9 cellular contexts compared by ENCODE assay signal in the genomic region with DNA sequence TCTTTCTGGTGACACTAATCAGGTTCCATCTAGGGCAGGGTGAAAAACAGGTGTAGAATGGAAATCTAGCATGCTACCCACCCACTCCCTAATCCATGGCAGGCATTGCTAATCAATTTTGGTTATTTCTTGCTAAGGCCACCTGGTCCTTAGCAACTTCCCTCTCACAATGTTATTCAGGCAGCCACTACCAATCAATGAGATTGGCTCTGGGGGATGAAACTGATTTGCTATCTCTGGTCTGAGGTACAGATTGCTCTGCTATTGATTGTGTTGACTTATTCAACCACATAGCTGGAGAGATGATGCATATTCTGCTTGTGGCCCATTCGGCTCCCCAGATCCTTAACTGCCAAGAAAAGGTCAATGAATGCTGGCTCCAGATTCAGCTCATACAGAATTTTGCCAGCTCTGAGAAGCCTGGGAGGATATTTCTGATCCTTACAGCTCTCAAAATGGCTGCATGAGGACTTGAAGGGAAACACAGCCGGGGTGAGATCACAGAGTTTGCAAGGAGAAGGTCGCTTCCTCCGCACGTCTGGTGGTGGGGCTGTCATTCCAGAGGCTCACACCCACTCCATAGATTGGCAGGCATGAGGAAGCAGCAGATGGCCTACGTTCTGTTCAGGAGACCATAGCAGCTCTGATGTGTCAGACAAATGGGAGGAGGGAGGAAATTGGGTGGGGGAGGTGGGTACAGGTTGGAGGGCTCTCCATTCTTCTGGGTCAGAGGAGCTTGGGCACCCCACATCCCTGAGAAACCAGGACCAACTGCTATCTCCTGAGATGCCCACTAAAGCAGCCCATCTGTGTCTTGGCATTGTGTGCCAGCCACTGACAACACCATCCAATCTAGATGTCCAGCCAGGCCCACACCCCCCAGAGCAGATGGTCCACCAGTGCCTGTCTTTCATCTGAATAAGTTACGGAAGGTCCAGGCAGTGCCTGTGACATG. TPM values are rescaled to one million over a fixed set of nuclear protein-coding genes. Genes with fewer than 3 reads are reported as not detected.
A peak's percentile ranks its signal among the peaks of the same experiment; 100 is the strongest.
DNase-seq lines count a peak whose midpoint lies in the region; ATAC-seq and TF ChIP-seq lines count a peak whose summit lies in the region.
"Had no signal": no experiment of that assay in that cellular context is flagged by ENCODE, and none has a peak within 500 bp of the region (broad histone marks: within the 10 kb centered on the region; RNA-seq: fewer than 3 reads in every experiment).

No MANE protein-coding gene starts in this region.

- H3K9ac ChIP-seq in SK-N-SH: no peak overlapping the region

- H3K27ac ChIP-seq in CD4-positive, alpha-beta T cell (ENCODE audit: low read depth, low read length): peak overlapping the region; percentile 52
- H3K27ac ChIP-seq in SK-N-SH (ENCODE audit: low read depth in 2 of 2, low read length in 1 of 2): no peak overlapping the region

- peaks cover 12 to 13% of the 10 kb centered on the region in 2 experiments; a peak in 2 of 4 replicates for H3K4me1 ChIP-seq in SK-N-SH (ENCODE audit: control insufficient read depth in 1 of 2, insufficient read depth in 2 of 2, low read depth in 1 of 2, low read length in 1 of 2)

- TF ChIP-seq RAD21 in SK-N-SH (IDR thresholded peaks at IDR 0.05; ENCODE audit: low read length): no peak

- no peaks in the 10 kb centered on the region for H3K79me2 ChIP-seq in SK-N-SH (ENCODE audit: insufficient read depth)

- no peaks in the 10 kb centered on the region for H4K20me1 ChIP-seq in SK-N-SH (ENCODE audit: insufficient read depth)

- no peaks in the 10 kb centered on the region for H3K27me3 Mint-ChIP-seq in CD4-positive, alpha-beta T cell
- H3K27me3 Mint-ChIP-seq in activated naive CD8-positive, alpha-beta T cell treated with anti-CD3 and anti-CD28 coated beads, Interleukin-2, amount 10 ng/mL, durations not matched to agents 7 days and 5 days: no peaks in the 10 kb centered on the region
- H3K27me3 Mint-ChIP-seq in chondrocyte (ENCODE audit: low read depth): peaks cover 20% of the 10 kb centered on the region

- H2AFZ ChIP-seq in SK-N-SH (ENCODE audit: low read depth): no peak overlapping the region

- H3F3A ChIP-seq in SK-N-SH (replicated peaks; ENCODE audit: insufficient read depth): no peaks in the 10 kb centered on the region

- H3K36me3 ChIP-seq in SK-N-SH (replicated peaks in 1 of 2; ENCODE audit: control insufficient read depth in 1 of 2, insufficient read depth in 2 of 2, low read length in 1 of 2): no peaks in the 10 kb centered on the region

- ATAC-seq in CD4-positive, alpha-beta T cell (ENCODE audit: poor library complexity): no peak
- no peak for ATAC-seq in activated naive CD8-positive, alpha-beta T cell treated with anti-CD3 and anti-CD28 coated beads, Interleukin-2, amount 10 ng/mL, durations not matched to agents 7 days and 5 days (ENCODE audit: low read depth)
- ATAC-seq in GM18870 (IDR thresholded peaks at IDR 0.05; ENCODE audit: unreplicated experiment): no peak

- H3K4me3 Mint-ChIP-seq in CD4-positive, alpha-beta T cell: no peak overlapping the region
- H3K4me3 Mint-ChIP-seq in activated naive CD8-positive, alpha-beta T cell treated with anti-CD3 and anti-CD28 coated beads, Interleukin-2, amount 10 ng/mL, durations not matched to agents 7 days and 5 days: peak overlapping the region; percentile 51
- H3K4me3 Mint-ChIP-seq in chondrocyte (ENCODE audit: unreplicated experiment): no peak overlapping the region

- no peak for TF ChIP-seq CTCF in CD4-positive, alpha-beta T cell (IDR thresholded peaks at IDR 0.05)
- TF ChIP-seq CTCF in chondrocyte (IDR thresholded peaks at IDR 0.05) (no peak), SK-N-SH (IDR thresholded peaks at IDR 0.05) (no peak)

- CTCF ChIA-PET in CD4-positive, alpha-beta T cell (lab: Charles Lee): no interaction called here
- CTCF ChIA-PET in SK-N-SH (lab: Yijun Ruan, JAX): interaction anchor here (0.9 to 3.3 kb wide), 9 partner anchors 10 to 235 kb away, joined by 3 to 15 read pairs (median 4); no protein-coding TSS in a partner anchor

- H3K9me3 ChIP-seq in CD4-positive, alpha-beta T cell (ENCODE audit: control insufficient read depth, low read length): no peaks in the 10 kb centered on the region
- H3K9me3 ChIP-seq in SK-N-SH: no peaks in the 10 kb centered on the region

- no peaks in the 10 kb centered on the region for H3K9me2 ChIP-seq in SK-N-SH

- H3K4me3 ChIP-seq in SK-N-SH (ENCODE audit: low read depth in 2 of 2, low read length in 1 of 2): no peak overlapping the region

- H3K9me3 Mint-ChIP-seq in CD4-positive, alpha-beta T cell: no peaks in the 10 kb centered on the region
- H3K9me3 Mint-ChIP-seq in activated naive CD8-positive, alpha-beta T cell treated with anti-CD3 and anti-CD28 coated beads, Interleukin-2, amount 10 ng/mL, durations not matched to agents 7 days and 5 days: no peaks in the 10 kb centered on the region
- H3K9me3 Mint-ChIP-seq in chondrocyte (ENCODE audit: low read depth): no peaks in the 10 kb centered on the region

- intact Hi-C loops in CD4-positive, alpha-beta T cell (cut with DNase I, micrococcal nuclease): no loop called here

- no peak for DNase-seq in CD4-positive, alpha-beta T cell
- DNase-seq in NCI-H1694 (lab: John Stamatoyannopoulos, UW): peak; percentile 96
- DNase-seq in activated naive CD8-positive, alpha-beta T cell treated with anti-CD3 and anti-CD28 coated beads, Interleukin-2, amount 10 ng/mL, durations not matched to agents 7 days and 5 days: no peak
- peak; percentile 58 for DNase-seq in middle frontal gyrus (ENCODE audit: extremely low spot score, low spot score)
- no peak for DNase-seq in chondrocyte (ENCODE audit: low spot score)
- no peak for DNase-seq in SK-N-SH
- no peak for DNase-seq in COLO668 (lab: John Stamatoyannopoulos, UW; ENCODE audit: unreplicated experiment)

- H3K27ac Mint-ChIP-seq in CD4-positive, alpha-beta T cell: peak overlapping the region; percentile 92
- peak overlapping the region; percentile 94 for H3K27ac Mint-ChIP-seq in activated naive CD8-positive, alpha-beta T cell treated with anti-CD3 and anti-CD28 coated beads, Interleukin-2, amount 10 ng/mL, durations not matched to agents 7 days and 5 days
- H3K27ac Mint-ChIP-seq in chondrocyte (ENCODE audit: unreplicated experiment): no peak overlapping the region

- POLR2A ChIA-PET in CD4-positive, alpha-beta T cell (lab: Charles Lee): interaction anchor here (1.0 kb wide), 1 partner anchor 31 kb away, joined by 3 read pairs; no protein-coding TSS in a partner anchor
- POLR2A ChIA-PET in activated naive CD8-positive, alpha-beta T cell treated with anti-CD3 and anti-CD28 coated beads, Interleukin-2, amount 10 ng/mL, durations not matched to agents 7 days and 5 days (lab: Charles Lee): interaction anchor here (0.6 to 1.0 kb wide), 2 partner anchors 157 to 1134 kb away, joined by 3 to 4 read pairs; no protein-coding TSS in a partner anchor
- POLR2A ChIA-PET in SK-N-SH (lab: Yijun Ruan, JAX): no interaction called here

- H3K4me1 Mint-ChIP-seq in CD4-positive, alpha-beta T cell (ENCODE audit: low read depth): peaks cover 23% of the 10 kb centered on the region
- peaks cover 18% of the 10 kb centered on the region for H3K4me1 Mint-ChIP-seq in activated naive CD8-positive, alpha-beta T cell treated with anti-CD3 and anti-CD28 coated beads, Interleukin-2, amount 10 ng/mL, durations not matched to agents 7 days and 5 days
- peaks cover 8% of the 10 kb centered on the region for H3K4me1 Mint-ChIP-seq in chondrocyte (ENCODE audit: low read depth)

- no peak overlapping the region for H3K4me2 ChIP-seq in SK-N-SH

- no peak for TF ChIP-seq EP300 in SK-N-SH (IDR thresholded peaks at IDR 0.05; ENCODE audit: borderline replicate concordance in 1 of 2, low read depth in 1 of 2, low read length in 1 of 2)

- WGBS in SK-N-SH (ENCODE audit: low lambda C conversion rate): 44% methylated on average over 6 of the region's 7 CpGs

- no peaks in the 10 kb centered on the region for H3K27me3 ChIP-seq in CD4-positive, alpha-beta T cell (ENCODE audit: control insufficient read depth, insufficient read depth, low read length)
- no peaks in the 10 kb centered on the region; the same call in 1 of the 2 replicates for H3K27me3 ChIP-seq in SK-N-SH (ENCODE audit: insufficient read depth)

- no peaks in the 10 kb centered on the region for H3K36me3 Mint-ChIP-seq in CD4-positive, alpha-beta T cell (ENCODE audit: low read depth)
- no peaks in the 10 kb centered on the region for H3K36me3 Mint-ChIP-seq in activated naive CD8-positive, alpha-beta T cell treated with anti-CD3 and anti-CD28 coated beads, Interleukin-2, amount 10 ng/mL, durations not matched to agents 7 days and 5 days
- H3K36me3 Mint-ChIP-seq in chondrocyte (ENCODE audit: low read depth): no peaks in the 10 kb centered on the region

TF ChIP-seq in SK-N-SH, 30 proteins besides CTCF, POLR2A, EP300 and RAD21 (continues in another document):
- TF ChIP-seq MXI1 (IDR thresholded peaks at IDR 0.05; ENCODE audit: low read depth, low read length): no peak
- TF ChIP-seq CHD2 (IDR thresholded peaks at IDR 0.05; ENCODE audit: low read length, partially characterized antibody): no peak
- no peak for TF ChIP-seq NRF1 (IDR thresholded peaks at IDR 0.05; ENCODE audit: low read depth, low read length)
- no peak for TF ChIP-seq FOSL2 (IDR thresholded peaks at IDR 0.05; ENCODE audit: borderline replicate concordance, low read depth)

RNA-seq across cellular contexts. Expression of a gene that starts 22.3 kb away (rescaled TPM):
- under 1 TPM in 1 of 2 experiments, not detected in 1; 0.31 TPM for total RNA-seq in CD4-positive, alpha-beta T cell
- not detected for total RNA-seq in activated naive CD8-positive, alpha-beta T cell treated with anti-CD3 and anti-CD28 coated beads, Interleukin-2, amount 10 ng/mL, durations not matched to agents 7 days and 5 days
- 0.35 to 0.46 TPM in 2 of 3 replicates, not detected in the other for total RNA-seq in chondrocyte
- polyA plus RNA-seq in SK-N-SH (2012; rRNA removed): 0.12 and 0.37 TPM in 2 replicates
- polyA plus RNA-seq in SK-N-SH (2012; cell fraction: cytosol; rRNA removed): 0.19 and 0.43 TPM in 2 replicates
- polyA plus RNA-seq in SK-N-SH (2012; cell fraction: nucleus; rRNA removed): 0.34 and 0.36 TPM in 2 replicates
- total RNA-seq: renal cortical epithelial cell had no signal

RNA-seq across cellular contexts. Expression of a gene that starts 32.2 kb away (rescaled TPM):
- 100 to 1,000 TPM; 232 to 247 TPM for total RNA-seq in CD4-positive, alpha-beta T cell
- 10 to 100 TPM; 98.6 to 99.9 TPM for total RNA-seq in activated naive CD8-positive, alpha-beta T cell treated with anti-CD3 and anti-CD28 coated beads, Interleukin-2, amount 10 ng/mL, durations not matched to agents 7 days and 5 days
- 30.2 to 49.2 TPM (median 33.6 TPM) in 3 replicates for total RNA-seq in chondrocyte
- 17.8 and 24.0 TPM in 2 replicates for polyA plus RNA-seq in SK-N-SH (2012; rRNA removed)
- polyA plus RNA-seq in SK-N-SH (2012; cell fraction: cytosol; rRNA removed): 12.2 and 17.3 TPM in 2 replicates
- polyA plus RNA-seq in SK-N-SH (2012; cell fraction: nucleus; rRNA removed): 53.0 and 68.5 TPM in 2 replicates

RNA-seq across cellular contexts. Expression of a gene that starts 59.4 kb away (rescaled TPM):
- 1 to 10 TPM; 2.4 to 4.4 TPM for total RNA-seq in CD4-positive, alpha-beta T cell
- total RNA-seq in activated naive CD8-positive, alpha-beta T cell treated with anti-CD3 and anti-CD28 coated beads, Interleukin-2, amount 10 ng/mL, durations not matched to agents 7 days and 5 days: 1 to 10 TPM; 3.0 to 3.5 TPM
- total RNA-seq in chondrocyte: 1.5 to 2.3 TPM (median 2.2 TPM) in 3 replicates
- 0.31 and 0.55 TPM in 2 replicates for polyA plus RNA-seq in SK-N-SH (2012; rRNA removed)
- 0.22 and 0.26 TPM in 2 replicates for polyA plus RNA-seq in SK-N-SH (2012; cell fraction: cytosol; rRNA removed)
- polyA plus RNA-seq in SK-N-SH (2012; cell fraction: nucleus; rRNA removed): 1.8 and 2.6 TPM in 2 replicates

Comparison
In these comparisons a context has a peak if more than half of its experiments do, and no peak if none do; other contexts are left out.
1. DNase-seq: peak in NCI-H1694 (single experiment) and middle frontal gyrus (single experiment); none in CD4-positive, alpha-beta T cell (0 of 10), activated naive CD8-positive, alpha-beta T cell treated with anti-CD3 and anti-CD28 coated beads, Interleukin-2, amount 10 ng/mL, durations not matched to agents 7 days and 5 days (single experiment), chondrocyte (single experiment), SK-N-SH (single experiment) and COLO668 (single experiment).